19 cellular contexts compared by ENCODE assay signal in the genomic region with DNA sequence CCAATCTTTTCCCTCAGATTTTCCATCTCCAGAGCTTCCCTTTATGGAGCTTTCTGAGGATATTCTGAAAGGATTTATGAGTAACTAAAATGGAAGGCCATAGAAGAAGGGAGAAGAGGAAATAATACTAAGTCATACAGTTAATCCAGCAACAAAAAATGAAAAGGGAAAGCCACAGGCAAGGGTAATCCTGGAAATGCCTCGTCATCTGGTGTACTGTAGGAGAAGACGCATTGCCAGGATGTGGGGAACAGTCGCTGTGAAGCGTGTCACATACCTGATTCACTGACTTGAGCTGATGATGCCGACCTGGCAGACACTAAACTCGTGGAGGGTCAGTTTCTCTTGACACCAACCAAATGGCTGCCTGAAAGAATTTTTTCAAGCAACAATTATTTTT. TPM values are rescaled to one million over a fixed set of nuclear protein-coding genes. Genes with fewer than 3 reads are reported as not detected.
A peak's percentile ranks its signal among the peaks of the same experiment; 100 is the strongest.
DNase-seq lines count a peak whose midpoint lies in the region; ATAC-seq and TF ChIP-seq lines count a peak whose summit lies in the region.
"Had no signal": no experiment of that assay in that cellular context is flagged by ENCODE, and none has a peak within 500 bp of the region (broad histone marks: within the 10 kb centered on the region; RNA-seq: fewer than 3 reads in every experiment).

No MANE protein-coding gene starts in this region.

- no peaks in the 10 kb centered on the region for H3K9me3 Mint-ChIP-seq in activated naive CD8-positive, alpha-beta T cell (ENCODE audit: low read depth)
- H3K9me3 Mint-ChIP-seq in activated naive CD8-positive, alpha-beta T cell treated with anti-CD3 and anti-CD28 coated beads, Interleukin-2, amount 50 U/mL, for 24 hours: no peaks in the 10 kb centered on the region

- TF ChIP-seq CTCF in RWPE2 (IDR thresholded peaks at IDR 0.05; ENCODE audit: poor library complexity, severe bottlenecking) (no peak), smooth muscle cell (IDR thresholded peaks at IDR 0.05; ENCODE audit: borderline replicate concordance, insufficient read depth, poor library complexity, severe bottlenecking) (no peak)

- no peak for ATAC-seq in activated naive CD8-positive, alpha-beta T cell treated with anti-CD3 and anti-CD28 coated beads, Interleukin-2, amount 50 U/mL, for 24 hours
- no peak for ATAC-seq in RWPE2 (ENCODE audit: low read depth)

- H3K9me3 ChIP-seq in GM23248 (ENCODE audit: low read depth) (no peaks in the 10 kb centered on the region), RWPE2 (ENCODE audit: severe bottlenecking) (no peaks in the 10 kb centered on the region), smooth muscle cell (replicated peaks; ENCODE audit: low read depth) (no peaks in the 10 kb centered on the region)
- H3K9me3 ChIP-seq: BLaER1 had no signal

- H3K36me3 ChIP-seq in GM23248 (ENCODE audit: low read depth) (no peaks in the 10 kb centered on the region), RWPE2 (ENCODE audit: low read depth) (no peaks in the 10 kb centered on the region), smooth muscle cell (ENCODE audit: low read depth) (no peaks in the 10 kb centered on the region)
- H3K36me3 ChIP-seq: BLaER1, Peyer's patch had no signal

- H3F3A ChIP-seq in GM23248 (ENCODE audit: insufficient read depth) (no peaks in the 10 kb centered on the region), smooth muscle cell (ENCODE audit: low read depth) (peaks cover 3% of the 10 kb centered on the region)

- H3K27ac ChIP-seq in GM23248 (no peak overlapping the region), RWPE2 (ENCODE audit: poor library complexity, severe bottlenecking) (no peak overlapping the region), smooth muscle cell (ENCODE audit: low read depth) (peak overlapping the region; percentile 79)
- H3K27ac ChIP-seq: BLaER1, Peyer's patch had no signal

- H3K9ac ChIP-seq in GM23248: no peak overlapping the region
- no peak overlapping the region for H3K9ac ChIP-seq in smooth muscle cell (ENCODE audit: low read depth)
- H3K9ac ChIP-seq: BLaER1 had no signal

- no peak overlapping the region for H3K4me3 ChIP-seq in GM23248
- H3K4me3 ChIP-seq in RWPE2 (ENCODE audit: severe bottlenecking): no peak overlapping the region
- no peak overlapping the region for H3K4me3 ChIP-seq in smooth muscle cell
- H3K4me3 ChIP-seq: BLaER1, Peyer's patch had no signal

- no peak for DNase-seq in activated naive CD8-positive, alpha-beta T cell treated with anti-CD3 and anti-CD28 coated beads, Interleukin-2, amount 50 U/mL, for 24 hours
- DNase-seq in GM23248: peak; percentile 47
- peak; percentile 11 for DNase-seq in RWPE2 (ENCODE audit: low spot score)
- no peak for DNase-seq in smooth muscle cell (lab: John Stamatoyannopoulos, UW; ENCODE audit: unreplicated experiment)
- no peak for DNase-seq in NCI-H226
- no peak for DNase-seq in COLO668 (lab: John Stamatoyannopoulos, UW; ENCODE audit: unreplicated experiment)
- DNase-seq: ACHN; CD4-positive, alpha-beta memory T cell; GF-D8; H7; Karpas-422; MV-4-11; NCI-H1105 treated with DMSO at 0.1 percent for 48 hours; NCI-H524 treated with DMSO at 0.1 percent for 48 hours; NCI-H82; Peyer's patch had no signal

- H3K9me2 ChIP-seq in GM23248 (ENCODE audit: insufficient read depth): no peaks in the 10 kb centered on the region

- no peaks in the 10 kb centered on the region for H3K27me3 Mint-ChIP-seq in activated naive CD8-positive, alpha-beta T cell
- H3K27me3 Mint-ChIP-seq in activated naive CD8-positive, alpha-beta T cell treated with anti-CD3 and anti-CD28 coated beads, Interleukin-2, amount 50 U/mL, for 24 hours: peaks cover 4% of the 10 kb centered on the region
- H3K27me3 Mint-ChIP-seq: CD4-positive, alpha-beta memory T cell; IgD-negative memory B cell had no signal

- no peaks in the 10 kb centered on the region for H3K36me3 Mint-ChIP-seq in activated naive CD8-positive, alpha-beta T cell
- no peaks in the 10 kb centered on the region for H3K36me3 Mint-ChIP-seq in activated naive CD8-positive, alpha-beta T cell treated with anti-CD3 and anti-CD28 coated beads, Interleukin-2, amount 50 U/mL, for 24 hours (ENCODE audit: low read depth)
- H3K36me3 Mint-ChIP-seq: IgD-negative memory B cell had no signal

- H3K79me2 ChIP-seq in GM23248 (ENCODE audit: insufficient read depth) (no peaks in the 10 kb centered on the region), smooth muscle cell (ENCODE audit: low read depth) (no peaks in the 10 kb centered on the region)

- in situ Hi-C loops in GM23248 (cut with MboI): loop anchor here (10.0 kb wide), 1 partner anchor 91 kb away; no protein-coding TSS in a partner anchor

- no peaks in the 10 kb centered on the region for H4K20me1 ChIP-seq in GM23248 (ENCODE audit: insufficient read depth)
- no peaks in the 10 kb centered on the region for H4K20me1 ChIP-seq in smooth muscle cell (ENCODE audit: low read depth)
- H4K20me1 ChIP-seq: BLaER1 had no signal

- H2AFZ ChIP-seq in GM23248 (no peak overlapping the region), smooth muscle cell (ENCODE audit: low read depth) (no peak overlapping the region)

- H3K4me2 ChIP-seq in GM23248 (ENCODE audit: unreplicated experiment) (no peak overlapping the region), smooth muscle cell (peak overlapping the region; percentile 71)
- H3K4me2 ChIP-seq: BLaER1 had no signal

- H3K4me1 ChIP-seq in GM23248 (ENCODE audit: insufficient read depth): no peaks in the 10 kb centered on the region
- no peaks in the 10 kb centered on the region for H3K4me1 ChIP-seq in RWPE2 (ENCODE audit: insufficient read depth, poor library complexity, severe bottlenecking)
- no peaks in the 10 kb centered on the region for H3K4me1 ChIP-seq in smooth muscle cell (ENCODE audit: low read depth)

- H3K27me3 ChIP-seq in GM23248 (replicated peaks; ENCODE audit: insufficient read depth) (peaks cover 24% of the 10 kb centered on the region), RWPE2 (ENCODE audit: insufficient read depth, poor library complexity, severe bottlenecking) (peaks cover 5% of the 10 kb centered on the region), smooth muscle cell (ENCODE audit: low read depth) (no peaks in the 10 kb centered on the region)
- H3K27me3 ChIP-seq: BLaER1, Peyer's patch had no signal

- peak overlapping the region; percentile 7 for H3K27ac Mint-ChIP-seq in activated naive CD8-positive, alpha-beta T cell
- H3K27ac Mint-ChIP-seq in activated naive CD8-positive, alpha-beta T cell treated with anti-CD3 and anti-CD28 coated beads, Interleukin-2, amount 50 U/mL, for 24 hours: no peak overlapping the region
- H3K27ac Mint-ChIP-seq: IgD-negative memory B cell had no signal

- H3K4me3 Mint-ChIP-seq in activated naive CD8-positive, alpha-beta T cell: no peak overlapping the region
- no peak overlapping the region for H3K4me3 Mint-ChIP-seq in activated naive CD8-positive, alpha-beta T cell treated with anti-CD3 and anti-CD28 coated beads, Interleukin-2, amount 50 U/mL, for 24 hours
- H3K4me3 Mint-ChIP-seq: CD4-positive, alpha-beta memory T cell; IgD-negative memory B cell had no signal

- peaks cover 13% of the 10 kb centered on the region for H3K4me1 Mint-ChIP-seq in activated naive CD8-positive, alpha-beta T cell (ENCODE audit: low read depth)
- H3K4me1 Mint-ChIP-seq in activated naive CD8-positive, alpha-beta T cell treated with anti-CD3 and anti-CD28 coated beads, Interleukin-2, amount 50 U/mL, for 24 hours: peaks cover 3% of the 10 kb centered on the region
- H3K4me1 Mint-ChIP-seq: IgD-negative memory B cell had no signal

- 28 to 41% methylated on average over 6 of the region's 6 CpGs for WGBS in GM23248 (ENCODE audit: low coverage in 1 of 2, low lambda C conversion rate in 2 of 2, missing lambda C conversion rate in 2 of 2), 2 experiments
- 51% methylated on average over 6 of the region's 6 CpGs for WGBS in smooth muscle cell (ENCODE audit: low lambda C conversion rate)

RNA-seq across cellular contexts. Expression of gene ALPP, which starts 34.7 kb away (rescaled TPM):
- not detected in 2 replicates for total RNA-seq in GM23248 (2014; rRNA removed; shearing (Covaris generic))
- polyA plus RNA-seq in GM23248 (2016; fragmentation: Nextera tagmentation; extraction: Ambion mirVana): not detected in 2 replicates
- 0.22 and 0.58 TPM in 2 replicates for total RNA-seq in smooth muscle cell
- polyA plus RNA-seq in smooth muscle cell: 0.99 TPM in 1 of 2 replicates, not detected in the other
- total RNA-seq: CD4-positive, alpha-beta memory T cell; Peyer's patch had no signal
- polyA plus RNA-seq: CD4-positive, alpha-beta memory T cell; IgD-negative memory B cell had no signal

Comparison
In these comparisons a context has a peak if more than half of its experiments do, and no peak if none do; other contexts are left out.
1. DNase-seq: peak in GM23248 (single experiment) and RWPE2 (single experiment); none in activated naive CD8-positive, alpha-beta T cell treated with anti-CD3 and anti-CD28 coated beads, Interleukin-2, amount 50 U/mL, for 24 hours (single experiment), smooth muscle cell (single experiment), NCI-H226 (single experiment) and COLO668 (single experiment).